In the genomic region with DNA sequence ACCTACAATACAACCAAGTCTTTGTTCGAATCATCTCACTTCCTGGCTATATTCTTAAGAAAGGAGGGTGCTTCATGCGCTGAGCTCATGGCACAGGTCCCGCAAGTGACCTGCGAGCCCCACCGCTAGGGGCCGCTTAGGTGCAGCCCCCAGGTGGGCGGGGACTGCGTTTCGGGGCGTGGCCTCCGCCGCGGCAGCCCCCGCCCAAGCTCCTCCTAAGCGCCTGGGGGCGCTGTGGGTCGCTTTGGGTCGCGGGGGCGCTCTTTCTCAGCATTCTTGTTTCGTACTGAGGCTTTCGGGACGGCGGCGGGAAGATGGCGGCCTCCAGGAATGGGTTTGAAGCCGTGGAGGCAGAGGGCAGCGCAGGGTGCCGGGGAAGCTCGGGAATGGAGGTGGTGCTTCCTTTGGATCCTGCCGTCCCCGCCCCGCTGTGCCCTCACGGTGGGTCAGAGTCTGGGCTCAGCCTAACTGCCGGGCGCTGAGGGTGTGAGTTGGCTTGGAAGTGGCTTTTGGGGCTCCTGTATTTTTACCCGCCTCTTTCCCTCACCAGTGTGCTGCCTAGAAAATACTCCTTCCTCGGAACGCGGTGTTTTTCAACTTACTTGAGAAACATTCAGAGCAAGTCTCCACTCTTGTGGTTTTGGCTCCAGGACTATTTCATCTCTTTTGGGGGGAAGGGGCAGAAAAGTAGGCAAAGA, we compare ENCODE assay signal across 8 cellular contexts. TPM values are rescaled to one million over a fixed set of nuclear protein-coding genes. Genes with fewer than 3 reads are reported as not detected.
A peak's percentile ranks its signal among the peaks of the same experiment; 100 is the strongest.
DNase-seq lines count a peak whose midpoint lies in the region; ATAC-seq and TF ChIP-seq lines count a peak whose summit lies in the region.

A gene with protein sequence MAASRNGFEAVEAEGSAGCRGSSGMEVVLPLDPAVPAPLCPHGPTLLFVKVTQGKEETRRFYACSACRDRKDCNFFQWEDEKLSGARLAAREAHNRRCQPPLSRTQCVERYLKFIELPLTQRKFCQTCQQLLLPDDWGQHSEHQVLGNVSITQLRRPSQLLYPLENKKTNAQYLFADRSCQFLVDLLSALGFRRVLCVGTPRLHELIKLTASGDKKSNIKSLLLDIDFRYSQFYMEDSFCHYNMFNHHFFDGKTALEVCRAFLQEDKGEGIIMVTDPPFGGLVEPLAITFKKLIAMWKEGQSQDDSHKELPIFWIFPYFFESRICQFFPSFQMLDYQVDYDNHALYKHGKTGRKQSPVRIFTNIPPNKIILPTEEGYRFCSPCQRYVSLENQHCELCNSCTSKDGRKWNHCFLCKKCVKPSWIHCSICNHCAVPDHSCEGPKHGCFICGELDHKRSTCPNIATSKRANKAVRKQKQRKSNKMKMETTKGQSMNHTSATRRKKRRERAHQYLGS (plus strand): TSS at position 279 of the 698 bp plus-strand sequence. CDS start 36 bp downstream, at position 315.

- ATAC-seq in HG03196 (IDR thresholded peaks at IDR 0.05; ENCODE audit: unreplicated experiment) (peak; percentile 79), WTC11 (peak; percentile 97)

- DNase-seq in AG10803 (ENCODE audit: low read depth) (peak; percentile 91), NCI-H226 (peak; percentile 68), WTC11 (ENCODE audit: low spot score) (peak; percentile 81), islet precursor cell (peak; percentile 92)
- DNase-seq in central memory CD4-positive, alpha-beta T cell: peak; percentile 90
- peak; percentile 80 to 85 for DNase-seq in stimulated activated CD4-positive, alpha-beta T cell treated with anti-CD3 and anti-CD28 coated beads, Interleukin-15, amount 100 ng/mL, for 1 hour (ENCODE audit: low read depth in 1 of 2, low spot score in 1 of 2)

- H3K36me3 Mint-ChIP-seq in WTC11: peaks cover 9% of the 10 kb centered on the region

- H3K4me1 Mint-ChIP-seq in WTC11: peaks cover 11% of the 10 kb centered on the region; the same call in 1 of the 2 replicates

- TF ChIP-seq POLR2A in GM18951 (IDR thresholded peaks at IDR 0.05; ENCODE audit: extremely low read depth, insufficient read depth, insufficient read length): peak; percentile 77

- in situ Hi-C loops in GM18951 (cut with MboI; ENCODE audit: low sequenced_read_pairs, unreplicated experiment): no loop called here

- H3K4me3 ChIP-seq in AG10803 (ENCODE audit: low read length): peak within 1 kb of the TSS; percentile 94

- CTCF ChIA-PET in WTC11 (lab: Charles Lee): interaction anchor here (0.6 to 2.4 kb wide), 65 partner anchors 8 to 842 kb away, joined by 3 to 36 read pairs (median 4); a partner anchor contains a TSS

- peak within 1 kb of the TSS; percentile 99 for H3K4me3 Mint-ChIP-seq in WTC11

- H3K27me3 Mint-ChIP-seq in WTC11 (ENCODE audit: low read depth): no peaks in the 10 kb centered on the region

- peak within 1 kb of the TSS; percentile 99 for H3K27ac Mint-ChIP-seq in WTC11

- POLR2A ChIA-PET in WTC11 (lab: Charles Lee): interaction anchor here (0.5 to 2.2 kb wide), 8 partner anchors 32 to 842 kb away, joined by 3 to 4 read pairs (median 4); a partner anchor contains a TSS

- H3K9me3 Mint-ChIP-seq in WTC11: no peaks in the 10 kb centered on the region; the same call in none of the 2 replicates

- TF ChIP-seq CTCF in AG10803 (conservative IDR thresholded peaks at IDR 0.05; ENCODE audit: low read length) (peak; percentile 94), WTC11 (IDR thresholded peaks at IDR 0.05) (peak; percentile 85)

TF ChIP-seq in WTC11, 78 proteins besides CTCF, POLR2A, EP300 and RAD21 (continues in another document):
- TF ChIP-seq CREM (CRISPR knock-in tag; IDR thresholded peaks at IDR 0.05): peak; percentile 70; the same call in 1 of the 2 replicates
- TF ChIP-seq, protein P1, sequence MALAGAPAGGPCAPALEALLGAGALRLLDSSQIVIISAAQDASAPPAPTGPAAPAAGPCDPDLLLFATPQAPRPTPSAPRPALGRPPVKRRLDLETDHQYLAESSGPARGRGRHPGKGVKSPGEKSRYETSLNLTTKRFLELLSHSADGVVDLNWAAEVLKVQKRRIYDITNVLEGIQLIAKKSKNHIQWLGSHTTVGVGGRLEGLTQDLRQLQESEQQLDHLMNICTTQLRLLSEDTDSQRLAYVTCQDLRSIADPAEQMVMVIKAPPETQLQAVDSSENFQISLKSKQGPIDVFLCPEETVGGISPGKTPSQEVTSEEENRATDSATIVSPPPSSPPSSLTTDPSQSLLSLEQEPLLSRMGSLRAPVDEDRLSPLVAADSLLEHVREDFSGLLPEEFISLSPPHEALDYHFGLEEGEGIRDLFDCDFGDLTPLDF (CRISPR knock-in tag; IDR thresholded peaks at IDR 0.05): peak; percentile 66; the same call in 1 of the 2 replicates
- TF ChIP-seq, protein P2, sequence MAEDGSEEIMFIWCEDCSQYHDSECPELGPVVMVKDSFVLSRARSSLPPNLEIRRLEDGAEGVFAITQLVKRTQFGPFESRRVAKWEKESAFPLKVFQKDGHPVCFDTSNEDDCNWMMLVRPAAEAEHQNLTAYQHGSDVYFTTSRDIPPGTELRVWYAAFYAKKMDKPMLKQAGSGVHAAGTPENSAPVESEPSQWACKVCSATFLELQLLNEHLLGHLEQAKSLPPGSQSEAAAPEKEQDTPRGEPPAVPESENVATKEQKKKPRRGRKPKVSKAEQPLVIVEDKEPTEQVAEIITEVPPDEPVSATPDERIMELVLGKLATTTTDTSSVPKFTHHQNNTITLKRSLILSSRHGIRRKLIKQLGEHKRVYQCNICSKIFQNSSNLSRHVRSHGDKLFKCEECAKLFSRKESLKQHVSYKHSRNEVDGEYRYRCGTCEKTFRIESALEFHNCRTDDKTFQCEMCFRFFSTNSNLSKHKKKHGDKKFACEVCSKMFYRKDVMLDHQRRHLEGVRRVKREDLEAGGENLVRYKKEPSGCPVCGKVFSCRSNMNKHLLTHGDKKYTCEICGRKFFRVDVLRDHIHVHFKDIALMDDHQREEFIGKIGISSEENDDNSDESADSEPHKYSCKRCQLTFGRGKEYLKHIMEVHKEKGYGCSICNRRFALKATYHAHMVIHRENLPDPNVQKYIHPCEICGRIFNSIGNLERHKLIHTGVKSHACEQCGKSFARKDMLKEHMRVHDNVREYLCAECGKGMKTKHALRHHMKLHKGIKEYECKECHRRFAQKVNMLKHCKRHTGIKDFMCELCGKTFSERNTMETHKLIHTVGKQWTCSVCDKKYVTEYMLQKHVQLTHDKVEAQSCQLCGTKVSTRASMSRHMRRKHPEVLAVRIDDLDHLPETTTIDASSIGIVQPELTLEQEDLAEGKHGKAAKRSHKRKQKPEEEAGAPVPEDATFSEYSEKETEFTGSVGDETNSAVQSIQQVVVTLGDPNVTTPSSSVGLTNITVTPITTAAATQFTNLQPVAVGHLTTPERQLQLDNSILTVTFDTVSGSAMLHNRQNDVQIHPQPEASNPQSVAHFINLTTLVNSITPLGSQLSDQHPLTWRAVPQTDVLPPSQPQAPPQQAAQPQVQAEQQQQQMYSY (CRISPR knock-in tag; IDR thresholded peaks at IDR 0.05): peak; percentile 30; the same call in 1 of the 2 replicates
- no peak for TF ChIP-seq EMX1 (CRISPR knock-in tag; IDR thresholded peaks at IDR 0.05)
- TF ChIP-seq NR1H2 (CRISPR knock-in tag; IDR thresholded peaks at IDR 0.05): no peak
- TF ChIP-seq KAT7 (CRISPR knock-in tag; IDR thresholded peaks at IDR 0.05; ENCODE audit: borderline replicate concordance): no peak
- TF ChIP-seq ZNF232 (CRISPR knock-in tag; IDR thresholded peaks at IDR 0.05): peak; percentile 84; the same call in 1 of the 2 replicates
- TF ChIP-seq ETV6 (CRISPR knock-in tag; IDR thresholded peaks at IDR 0.05): peak; percentile 87; the same call in 1 of the 2 replicates
- TF ChIP-seq, protein P3, sequence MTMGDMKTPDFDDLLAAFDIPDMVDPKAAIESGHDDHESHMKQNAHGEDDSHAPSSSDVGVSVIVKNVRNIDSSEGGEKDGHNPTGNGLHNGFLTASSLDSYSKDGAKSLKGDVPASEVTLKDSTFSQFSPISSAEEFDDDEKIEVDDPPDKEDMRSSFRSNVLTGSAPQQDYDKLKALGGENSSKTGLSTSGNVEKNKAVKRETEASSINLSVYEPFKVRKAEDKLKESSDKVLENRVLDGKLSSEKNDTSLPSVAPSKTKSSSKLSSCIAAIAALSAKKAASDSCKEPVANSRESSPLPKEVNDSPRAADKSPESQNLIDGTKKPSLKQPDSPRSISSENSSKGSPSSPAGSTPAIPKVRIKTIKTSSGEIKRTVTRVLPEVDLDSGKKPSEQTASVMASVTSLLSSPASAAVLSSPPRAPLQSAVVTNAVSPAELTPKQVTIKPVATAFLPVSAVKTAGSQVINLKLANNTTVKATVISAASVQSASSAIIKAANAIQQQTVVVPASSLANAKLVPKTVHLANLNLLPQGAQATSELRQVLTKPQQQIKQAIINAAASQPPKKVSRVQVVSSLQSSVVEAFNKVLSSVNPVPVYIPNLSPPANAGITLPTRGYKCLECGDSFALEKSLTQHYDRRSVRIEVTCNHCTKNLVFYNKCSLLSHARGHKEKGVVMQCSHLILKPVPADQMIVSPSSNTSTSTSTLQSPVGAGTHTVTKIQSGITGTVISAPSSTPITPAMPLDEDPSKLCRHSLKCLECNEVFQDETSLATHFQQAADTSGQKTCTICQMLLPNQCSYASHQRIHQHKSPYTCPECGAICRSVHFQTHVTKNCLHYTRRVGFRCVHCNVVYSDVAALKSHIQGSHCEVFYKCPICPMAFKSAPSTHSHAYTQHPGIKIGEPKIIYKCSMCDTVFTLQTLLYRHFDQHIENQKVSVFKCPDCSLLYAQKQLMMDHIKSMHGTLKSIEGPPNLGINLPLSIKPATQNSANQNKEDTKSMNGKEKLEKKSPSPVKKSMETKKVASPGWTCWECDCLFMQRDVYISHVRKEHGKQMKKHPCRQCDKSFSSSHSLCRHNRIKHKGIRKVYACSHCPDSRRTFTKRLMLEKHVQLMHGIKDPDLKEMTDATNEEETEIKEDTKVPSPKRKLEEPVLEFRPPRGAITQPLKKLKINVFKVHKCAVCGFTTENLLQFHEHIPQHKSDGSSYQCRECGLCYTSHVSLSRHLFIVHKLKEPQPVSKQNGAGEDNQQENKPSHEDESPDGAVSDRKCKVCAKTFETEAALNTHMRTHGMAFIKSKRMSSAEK (CRISPR knock-in tag; IDR thresholded peaks at IDR 0.05; ENCODE audit: borderline replicate concordance): no peak
- TF ChIP-seq ZNF423 (CRISPR knock-in tag; IDR thresholded peaks at IDR 0.05): no peak
- TF ChIP-seq IRF2 (CRISPR knock-in tag; IDR thresholded peaks at IDR 0.05; ENCODE audit: borderline replicate concordance, low read depth): no peak
- TF ChIP-seq, protein P4, sequence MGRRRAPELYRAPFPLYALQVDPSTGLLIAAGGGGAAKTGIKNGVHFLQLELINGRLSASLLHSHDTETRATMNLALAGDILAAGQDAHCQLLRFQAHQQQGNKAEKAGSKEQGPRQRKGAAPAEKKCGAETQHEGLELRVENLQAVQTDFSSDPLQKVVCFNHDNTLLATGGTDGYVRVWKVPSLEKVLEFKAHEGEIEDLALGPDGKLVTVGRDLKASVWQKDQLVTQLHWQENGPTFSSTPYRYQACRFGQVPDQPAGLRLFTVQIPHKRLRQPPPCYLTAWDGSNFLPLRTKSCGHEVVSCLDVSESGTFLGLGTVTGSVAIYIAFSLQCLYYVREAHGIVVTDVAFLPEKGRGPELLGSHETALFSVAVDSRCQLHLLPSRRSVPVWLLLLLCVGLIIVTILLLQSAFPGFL (CRISPR knock-in tag; IDR thresholded peaks at IDR 0.05; ENCODE audit: borderline replicate concordance): no peak

RNA-seq across cellular contexts. Expression of the gene that starts here (rescaled TPM):
- total RNA-seq in WTC11 (2021): 12.4 to 13.6 TPM (median 13.3 TPM) in 3 replicates

Comparison
In these comparisons a context has a peak if more than half of its experiments do, and no peak if none do; other contexts are left out.
1. Peak in every context shown above with its lines: DNase-seq, ATAC-seq and H3K4me3 ChIP-seq.